In genomic region chr1:117368116-117369108, GRCh38 we compare ENCODE assay signal across 8 cellular contexts. TPM values are rescaled to one million over a fixed set of nuclear protein-coding genes. Genes with fewer than 3 reads are reported as not detected.
DNase-seq lines count a peak whose midpoint lies in the region; ATAC-seq, FAIRE-seq and TF ChIP-seq lines count a peak whose summit lies in the region.

No MANE protein-coding gene starts in this region.

- H3K36me3 ChIP-seq in HEK293 (ENCODE audit: control insufficient read depth in 2 of 2, insufficient read depth in 1 of 2, low read length in 2 of 2) (no peaks in the 10 kb centered on the region), esophagus squamous epithelium (no peaks in the 10 kb centered on the region), pancreas (no peaks in the 10 kb centered on the region)

- peak overlapping the region; percentile 88 for H3K4me3 ChIP-seq in HEK293 (ENCODE audit: low read depth, low read length)
- H3K4me3 ChIP-seq in esophagus squamous epithelium = peak overlapping the region; percentile 72 to 93 (median 84)
- peak overlapping the region; percentile 65 to 96 (median 78) for H3K4me3 ChIP-seq in pancreas

- no peak for FAIRE-seq in pancreas (lab: Jason Lieb, UNC)

- H3K36me3 Mint-ChIP-seq in T-cell = peaks cover 3% of the 10 kb centered on the region

- H3K9me3 ChIP-seq in HEK293 (ENCODE audit: control insufficient read depth, insufficient read depth, low read depth, low read length) (no peaks in the 10 kb centered on the region), esophagus squamous epithelium (no peaks in the 10 kb centered on the region), pancreas (no peaks in the 10 kb centered on the region)

- TF ChIP-seq POLR2A in esophagus squamous epithelium (IDR thresholded peaks at IDR 0.05) = no peak

- peak overlapping the region; percentile 83 to 97 (median 92) for H3K4me3 Mint-ChIP-seq in T-cell

- H3K4me1 ChIP-seq in HEK293 (ENCODE audit: control insufficient read depth, insufficient read depth, low read length) (0 out of 2 replicates have a peak, but pooled peaks cover 3% of the 10 kb centered on the region), esophagus squamous epithelium (peaks cover 14 to 76% (median 26%) of the 10 kb centered on the region in 3 donors), pancreas (peaks cover 4 to 25% (median 8%) of the 10 kb centered on the region in 3 donors)

- H3K27ac ChIP-seq in HEK293 (ENCODE audit: extremely low read depth, low read depth, low read length) = no peak overlapping the region
- H3K27ac ChIP-seq in esophagus squamous epithelium = peak overlapping the region; percentile 97 to 99 (median 98)
- peak overlapping the region; percentile 93 to 96 (median 96) for H3K27ac ChIP-seq in pancreas

- H3K27ac Mint-ChIP-seq in T-cell = peak overlapping the region; percentile 67 to 93

- TF ChIP-seq CTCF in HEK293 (tag by site-specific recombination; IDR thresholded peaks at IDR 0.05) = no peak
- no peak for TF ChIP-seq CTCF in esophagus squamous epithelium (IDR thresholded peaks at IDR 0.05)
- TF ChIP-seq CTCF in pancreas (IDR thresholded peaks at IDR 0.05) = no peak

- CTCF ChIA-PET in HEK293 (lab: Yijun Ruan, JAX) (interaction anchor here (0.6 kb wide), 1 partner anchor 131 kb away, joined by 3 read pairs; no protein-coding TSS in a partner anchor), T-cell (lab: Charles Lee) (interaction anchor here (0.5 to 1.1 kb wide), 3 partner anchors 19 to 799 kb away, joined by 3 to 5 read pairs (median 4); no protein-coding TSS in a partner anchor)

- no peak for ATAC-seq in T-cell (replicated peaks in 1 of 4)
- ATAC-seq in pancreas = peak in 1 of 4 donors; percentile 4

- peaks cover 63 to 78% (median 71%) of the 10 kb centered on the region in 3 donors for H3K4me1 Mint-ChIP-seq in T-cell

- H3K27me3 ChIP-seq in esophagus squamous epithelium (no peaks in the 10 kb centered on the region), pancreas (no peaks in the 10 kb centered on the region)

- POLR2A ChIA-PET in HEK293 (lab: Yijun Ruan, JAX) (interaction anchor here (1.3 to 1.8 kb wide), 2 partner anchors 10 to 70 kb away, joined by 3 to 9 read pairs; no protein-coding TSS in a partner anchor), T-cell (lab: Charles Lee) (no interaction called here)

- H3K9me3 Mint-ChIP-seq in T-cell = no peaks in the 10 kb centered on the region

- DNase-seq in NCI-H345 (lab: John Stamatoyannopoulos, UW) (peak; percentile 20), NCI-H345 treated with DMSO at 0.1 percent for 48 hours (lab: John Stamatoyannopoulos, UW; ENCODE audit: unreplicated experiment) (no peak), T-cell (peak in 1 of 34 experiments; percentile 12), esophagus squamous epithelium (lab: John Stamatoyannopoulos, UW) (no peak), pancreas (peak in 1 of 6 donors; percentile 26), NCI-H1930 (lab: John Stamatoyannopoulos, UW) (no peak)
- no peak for DNase-seq in activated effector memory CD4-positive, alpha-beta T cell treated with anti-CD3 and anti-CD28 coated beads, Interleukin-2, amount 50 U/mL, for 16 hours

- no peaks in the 10 kb centered on the region for H3K27me3 Mint-ChIP-seq in T-cell

- WGBS in esophagus squamous epithelium, 2 donors = 4 to 5% methylated on average over 19 of the region's 19 CpGs
- WGBS in pancreas, 2 donors = 1 to 3% methylated on average over 19 of the region's 19 CpGs

- intact Hi-C loops in esophagus squamous epithelium (cut with DNase I) (no loop called here), pancreas (cut with DNase I) (no loop called here)

TF ChIP-seq in HEK293, 187 proteins besides CTCF, POLR2A, EP300 and RAD21 (continues in another document):
- TF ChIP-seq ZBTB17 (tag by site-specific recombination; IDR thresholded peaks at IDR 0.05) (peak; percentile 51), PRDM10 (tag by site-specific recombination; IDR thresholded peaks at IDR 0.05) (peak; percentile 94), BCL11A (tag by site-specific recombination; IDR thresholded peaks at IDR 0.05; ENCODE audit: low read depth) (no peak), KLF16 (tag by site-specific recombination; IDR thresholded peaks at IDR 0.05) (no peak), ZNF2 (tag by site-specific recombination; IDR thresholded peaks at IDR 0.05) (no peak), ZNF26 (tag by site-specific recombination; IDR thresholded peaks at IDR 0.05) (no peak), GLIS1 (tag by site-specific recombination; IDR thresholded peaks at IDR 0.05) (0 out of 2 replicates have a peak, but pooled peaks have one; percentile 8), ZBTB21 (tag by site-specific recombination; IDR thresholded peaks at IDR 0.05) (no peak), ZNF274 (IDR thresholded peaks at IDR 0.05; ENCODE audit: low read length) (no peak), ZNF274 (tag by site-specific recombination; IDR thresholded peaks at IDR 0.05; ENCODE audit: borderline replicate concordance) (no peak), RBAK (tag by site-specific recombination; IDR thresholded peaks at IDR 0.05) (no peak), PRDM1 (tag by site-specific recombination; IDR thresholded peaks at IDR 0.05) (peak; percentile 63), TCF7L2 (IDR thresholded peaks at IDR 0.05; ENCODE audit: borderline replicate concordance, low read depth, low read length) (no peak), ZNF747 (tag by site-specific recombination; IDR thresholded peaks at IDR 0.05) (no peak), ZNF530 (tag by site-specific recombination; IDR thresholded peaks at IDR 0.05; ENCODE audit: low read depth) (no peak), ZNF707 (tag by site-specific recombination; IDR thresholded peaks at IDR 0.05) (no peak), ZFHX2 (tag by site-specific recombination; conservative IDR thresholded peaks at IDR 0.05) (no peak), KLF1 (tag by site-specific recombination; IDR thresholded peaks at IDR 0.05) (no peak), ZNF324 (tag by site-specific recombination; IDR thresholded peaks at IDR 0.05) (peak; percentile 15; the same call in 1 of the 2 replicates), ZNF488 (tag by site-specific recombination; IDR thresholded peaks at IDR 0.05) (no peak), ZNF311 (tag by site-specific recombination; IDR thresholded peaks at IDR 0.05; ENCODE audit: borderline replicate concordance) (no peak), ZBTB8A (tag by site-specific recombination; IDR thresholded peaks at IDR 0.05) (peak; percentile 66), FEZF1 (tag by site-specific recombination; IDR thresholded peaks at IDR 0.05) (peak; percentile 51; the same call in 1 of the 2 replicates), ZNF571 (tag by site-specific recombination; IDR thresholded peaks at IDR 0.05) (no peak)

RNA-seq across cellular contexts. Expression of gene MAN1A2, which starts 1.2 kb away (rescaled TPM):
- total RNA-seq in T-cell (10 to 100 TPM; 43.3 to 64.4 (median 51.4) TPM), esophagus squamous epithelium (10 to 100 TPM; 18.1 to 37.4 (median 26.3) TPM), pancreas (10 to 100 TPM; 37.4 to 50.7 (median 45.7) TPM)
- 1 to 10 TPM; 6.0 to 8.4 TPM for polyA plus RNA-seq in pancreas
